ENCODE assay signal across 9 cellular contexts in the genomic region with DNA sequence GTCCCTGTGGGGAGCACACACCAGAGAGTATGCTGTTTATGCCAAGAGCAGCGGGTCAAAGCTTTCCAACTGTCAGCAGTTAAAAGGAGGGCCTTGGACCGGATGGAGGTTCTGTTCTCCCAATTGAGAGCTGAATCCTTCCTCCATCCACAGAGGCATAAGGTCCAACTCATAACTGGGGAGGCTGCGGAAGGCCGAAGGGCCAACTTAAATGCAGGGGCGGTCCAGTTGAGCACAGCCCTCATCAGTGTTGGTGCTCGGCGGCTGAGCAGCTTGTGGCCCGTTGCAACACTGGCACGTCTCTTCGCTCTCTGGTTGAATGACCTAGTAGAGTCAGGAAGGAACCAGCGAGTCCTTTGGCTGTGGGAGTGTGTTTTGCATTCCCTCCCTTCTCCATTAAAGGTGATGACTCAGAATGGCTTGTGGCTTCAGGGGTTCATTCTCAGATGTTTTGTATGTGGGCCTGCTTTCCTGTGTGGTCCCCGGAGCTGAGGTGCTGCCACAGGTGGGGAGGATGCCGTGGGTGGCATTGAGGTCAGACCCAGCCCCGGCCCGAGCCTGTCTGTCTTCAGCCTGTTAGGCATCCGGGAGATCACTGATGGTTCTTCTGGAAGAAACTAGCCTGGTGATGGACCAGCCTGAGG. TPM values are rescaled to one million over a fixed set of nuclear protein-coding genes. Genes with fewer than 3 reads are reported as not detected.
DNase-seq lines count a peak whose midpoint lies in the region; ATAC-seq and TF ChIP-seq lines count a peak whose summit lies in the region.
"Had no signal": no experiment of that assay in that cellular context is flagged by ENCODE, and none has a peak within 500 bp of the region (broad histone marks: within the 10 kb centered on the region; RNA-seq: fewer than 3 reads in every experiment).

No MANE protein-coding gene starts in this region.

- H3K4me1 Mint-ChIP-seq in activated CD4-positive, alpha-beta T cell treated with anti-CD3 and anti-CD28 coated beads for 36 hours: peaks cover 16% of the 10 kb centered on the region
- H3K4me1 Mint-ChIP-seq in effector memory CD8-positive, alpha-beta T cell (ENCODE audit: low read depth in 2 of 2): peaks cover 14 to 24% of the 10 kb centered on the region in 2 donors

- H3K27ac Mint-ChIP-seq in activated CD4-positive, alpha-beta T cell treated with anti-CD3 and anti-CD28 coated beads for 36 hours: no peak overlapping the region
- H3K27ac Mint-ChIP-seq in effector memory CD8-positive, alpha-beta T cell: peak overlapping the region; percentile 24 to 28

- H3K27me3 ChIP-seq in adrenal gland: no peaks in the 10 kb centered on the region

- TF ChIP-seq CTCF in adrenal gland (IDR thresholded peaks at IDR 0.05): no peak

- no peak overlapping the region for H3K4me3 Mint-ChIP-seq in activated CD4-positive, alpha-beta T cell treated with anti-CD3 and anti-CD28 coated beads for 36 hours
- peak overlapping the region; percentile 26 to 50 for H3K4me3 Mint-ChIP-seq in effector memory CD8-positive, alpha-beta T cell

- 85 to 95% (median 91%) methylated on average over 7 to 16 of the region's 16 CpGs for WGBS in adrenal gland, 4 donors

- no peak overlapping the region for H3K27ac ChIP-seq in adrenal gland

- no peak overlapping the region for H3K4me3 ChIP-seq in adrenal gland
- H3K4me3 ChIP-seq: lung had no signal

- peak; percentile 69 for DNase-seq in activated CD4-positive, alpha-beta T cell treated with anti-CD3 and anti-CD28 coated beads for 36 hours
- peak; percentile 52 to 73 (median 71) for DNase-seq in effector memory CD8-positive, alpha-beta T cell
- peak; percentile 8 to 39 for DNase-seq in stimulated activated CD8-positive, alpha-beta memory T cell treated with anti-CD3 and anti-CD28 coated beads, Interleukin-2, amount 100 ng/mL, for 1 hour (ENCODE audit: low read depth in 2 of 2)
- DNase-seq in adrenal gland (no peak), NOMO-1 treated with dmso at 0.1 percent for 144 hours (lab: John Stamatoyannopoulos, UW; ENCODE audit: unreplicated experiment) (no peak), GDM1 (lab: John Stamatoyannopoulos, UW) (no peak)

- CTCF ChIA-PET in activated CD4-positive, alpha-beta T cell treated with anti-CD3 and anti-CD28 coated beads for 36 hours (lab: Charles Lee): interaction anchor here (1.4 to 1.5 kb wide), 2 partner anchors 33 to 50 kb away, joined by 5 to 6 read pairs; no protein-coding TSS in a partner anchor

- no peak for TF ChIP-seq POLR2A in adrenal gland (IDR thresholded peaks at IDR 0.05)

- no peaks in the 10 kb centered on the region for H3K9me3 Mint-ChIP-seq in activated CD4-positive, alpha-beta T cell treated with anti-CD3 and anti-CD28 coated beads for 36 hours (ENCODE audit: low read depth)
- no peaks in the 10 kb centered on the region for H3K9me3 Mint-ChIP-seq in effector memory CD8-positive, alpha-beta T cell

- no peaks in the 10 kb centered on the region for H3K27me3 Mint-ChIP-seq in activated CD4-positive, alpha-beta T cell treated with anti-CD3 and anti-CD28 coated beads for 36 hours
- peaks cover 0 to 7% of the 10 kb centered on the region in 2 donors for H3K27me3 Mint-ChIP-seq in effector memory CD8-positive, alpha-beta T cell

- no peaks in the 10 kb centered on the region for H3K36me3 Mint-ChIP-seq in activated CD4-positive, alpha-beta T cell treated with anti-CD3 and anti-CD28 coated beads for 36 hours (ENCODE audit: low read depth)
- H3K36me3 Mint-ChIP-seq in effector memory CD8-positive, alpha-beta T cell (ENCODE audit: insufficient read depth): peaks cover 4% of the 10 kb centered on the region

- H3K36me3 ChIP-seq in adrenal gland (replicated peaks in 1 of 2): peaks cover 0 to 22% of the 10 kb centered on the region in 2 donors

- intact Hi-C loops in activated CD4-positive, alpha-beta T cell treated with anti-CD3 and anti-CD28 coated beads for 36 hours (cut with DNase I, micrococcal nuclease): no loop called here
- intact Hi-C loops in adrenal gland (cut with DNase I): no loop called here

- ATAC-seq in HG02763 (IDR thresholded peaks at IDR 0.05; ENCODE audit: unreplicated experiment) (peak; percentile 77), GM21737 (IDR thresholded peaks at IDR 0.05; ENCODE audit: unreplicated experiment) (no peak)
- peak; percentile 85 for ATAC-seq in activated CD4-positive, alpha-beta T cell treated with anti-CD3 and anti-CD28 coated beads for 36 hours
- peak; percentile 97 for ATAC-seq in effector memory CD8-positive, alpha-beta T cell (replicated peaks)

- no peaks in the 10 kb centered on the region for H3K9me3 ChIP-seq in adrenal gland (replicated peaks in 1 of 3)

- POLR2A ChIA-PET in activated CD4-positive, alpha-beta T cell treated with anti-CD3 and anti-CD28 coated beads for 36 hours (lab: Charles Lee): no interaction called here

- no peaks in the 10 kb centered on the region for H3K4me1 ChIP-seq in adrenal gland (replicated peaks in 1 of 2)

RNA-seq across cellular contexts. Expression of gene DMBT1, which starts 44.8 kb away (rescaled TPM):
- total RNA-seq in activated CD4-positive, alpha-beta T cell treated with anti-CD3 and anti-CD28 coated beads for 36 hours: not detected
- under 1 TPM in 3 of 8 donors, not detected in 5; under 0.01 to 0.22 (median 0.15) TPM for total RNA-seq in adrenal gland
- under 1 TPM in 2 of 3 donors, not detected in 1; 0.07 to 0.32 TPM for polyA plus RNA-seq in adrenal gland

RNA-seq across cellular contexts. Expression of gene HTRA1, which starts 54.4 kb away (rescaled TPM):
- not detected for total RNA-seq in activated CD4-positive, alpha-beta T cell treated with anti-CD3 and anti-CD28 coated beads for 36 hours
- total RNA-seq in adrenal gland: 100 to 1,000 TPM in 4 of 8 donors, 10 to 100 TPM in 4; 47.0 to 167 (median 93.3) TPM
- 10 to 100 TPM; 54.1 to 84.4 (median 73.5) TPM for polyA plus RNA-seq in adrenal gland

Comparison
In these comparisons a context has a peak if more than half of its experiments do, and no peak if none do; other contexts are left out.
1. DNase-seq: peak in activated CD4-positive, alpha-beta T cell treated with anti-CD3 and anti-CD28 coated beads for 36 hours (single experiment), effector memory CD8-positive, alpha-beta T cell (3 of 3) and stimulated activated CD8-positive, alpha-beta memory T cell treated with anti-CD3 and anti-CD28 coated beads, Interleukin-2, amount 100 ng/mL, for 1 hour (2 of 2); none in adrenal gland (0 of 7), NOMO-1 treated with dmso at 0.1 percent for 144 hours (single experiment) and GDM1 (single experiment).
2. RNA of gene HTRA1, which starts 54.4 kb away (total RNA-seq): 47.0 to 167 TPM in adrenal gland; not detected in activated CD4-positive, alpha-beta T cell treated with anti-CD3 and anti-CD28 coated beads for 36 hours; every median in the first group is over 10 times any median in the second.